ENCODE assay signal across 8 cellular contexts in genomic region chr9:121353246-121353975, GRCh38. TPM values are rescaled to one million over a fixed set of nuclear protein-coding genes. Genes with fewer than 3 reads are reported as not detected.
DNase-seq lines count a peak whose midpoint lies in the region; ATAC-seq and TF ChIP-seq lines count a peak whose summit lies in the region.

No MANE protein-coding gene starts in this region.

- 31 to 78% (median 39%) methylated on average over 9 of the region's 9 CpGs for WGBS in adipose tissue, 3 donors
- WGBS in sigmoid colon, 2 donors, result 58 to 77% methylated on average over 9 of the region's 9 CpGs

- peaks cover 8 to 17% (median 9%) of the 10 kb centered on the region in 3 donors for H3K4me1 Mint-ChIP-seq in IgD-negative memory B cell

- no peak for TF ChIP-seq EP300 in sigmoid colon (IDR thresholded peaks at IDR 0.05)

- TF ChIP-seq CTCF in sigmoid colon (IDR thresholded peaks at IDR 0.05), result no peak

- H3K36me3 Mint-ChIP-seq in IgD-negative memory B cell, result peaks cover 2% of the 10 kb centered on the region

- TF ChIP-seq POLR2A in sigmoid colon (IDR thresholded peaks at IDR 0.05), result no peak

- H3K9me3 Mint-ChIP-seq in IgD-negative memory B cell, result no peaks in the 10 kb centered on the region

- peaks cover 0 to 100% (median 89%) of the 10 kb centered on the region in 4 donors for H3K4me1 ChIP-seq in sigmoid colon

- H3K27ac ChIP-seq in adipose tissue (ENCODE audit: low read depth, low read length) (peak overlapping the region; percentile 21), sigmoid colon (peak overlapping the region; percentile 65 to 99 (median 84))

- no peaks in the 10 kb centered on the region for H3K27me3 Mint-ChIP-seq in IgD-negative memory B cell

- intact Hi-C loops in sigmoid colon (cut with DNase I), result no loop called here

- H3K4me3 Mint-ChIP-seq in IgD-negative memory B cell, result peak overlapping the region in 3 of 4 donors; percentile 8 to 74 (median 67)

- H3K27me3 ChIP-seq in sigmoid colon (no peaks in the 10 kb centered on the region), H7 (ENCODE audit: control insufficient read depth, insufficient read depth, low read length) (no peaks in the 10 kb centered on the region)

- DNase-seq in CD1c-positive myeloid dendritic cell (ENCODE audit: extremely low spot score) (peak; percentile 56), sigmoid colon (no peak), NCI-H2029 treated with DMSO at 0.1 percent for 48 hours (lab: John Stamatoyannopoulos, UW) (no peak), H7 (no peak), iPS-NIHi7 (ENCODE audit: extremely low spot score) (no peak)

- H3K27ac Mint-ChIP-seq in IgD-negative memory B cell, result peak overlapping the region in 1 of 3 donors; percentile 42

- no peaks in the 10 kb centered on the region for H3K9me3 ChIP-seq in sigmoid colon

- H3K4me3 ChIP-seq in sigmoid colon (no peak overlapping the region), H7 (ENCODE audit: insufficient read depth, low read depth, low read length) (no peak overlapping the region)

- ATAC-seq in GM21367 (IDR thresholded peaks at IDR 0.05; ENCODE audit: unreplicated experiment), result peak; percentile 96

- H3K36me3 ChIP-seq in sigmoid colon (peaks cover 10 to 69% (median 30%) of the 10 kb centered on the region in 4 donors), H7 (replicated peaks; ENCODE audit: control insufficient read depth, insufficient read depth, low read length) (no peaks in the 10 kb centered on the region)

RNA-seq across cellular contexts. Expression of gene STOM, which starts 16.6 kb away (rescaled TPM):
- polyA plus RNA-seq in IgD-negative memory B cell (17.2 TPM), adipose tissue (100 to 1,000 TPM in 2 of 3 donors, 10 to 100 TPM in 1; 36.4 to 333 (median 194) TPM), sigmoid colon (100 to 1,000 TPM in 1 of 3 donors, 10 to 100 TPM in 2; 22.8 to 140 (median 44.6) TPM)
- total RNA-seq in sigmoid colon, result 100 to 1,000 TPM; 303 to 609 (median 321) TPM
- 51.8 and 53.2 TPM in 2 replicates for total RNA-seq in H7 (2014; rRNA removed; shearing (Covaris generic))
